20 cellular contexts compared by ENCODE assay signal in genomic region chr4:85728471-85728870, GRCh38.
"Had no signal": no experiment of that assay in that cellular context is flagged by ENCODE, and none has a peak within 500 bp of the region (broad histone marks: within the 10 kb centered on the region; RNA-seq: fewer than 3 reads in every experiment).

No MANE protein-coding gene starts in this region.

- H3K9me3 Mint-ChIP-seq: activated T-helper 17 cell treated with anti-CD3 and anti-CD28 coated beads, Interleukin-2, amount 50 U/mL, for 72 hours; mesothelial cell of epicardium had no signal

- H3K27me3 Mint-ChIP-seq: activated naive CD8-positive, alpha-beta T cell; activated T-helper 17 cell treated with anti-CD3 and anti-CD28 coated beads, Interleukin-2, amount 50 U/mL, for 72 hours had no signal

- DNase-seq: activated CD4-positive, alpha-beta T cell treated with anti-CD3 and anti-CD28 coated beads, Interleukin-2, amount 50 U/mL, for 1 hour; activated CD8-positive, alpha-beta T cell treated with anti-CD3 and anti-CD28 coated beads, Interleukin-2, amount 10 ng/mL, durations not matched to agents 7 days and 5 days; activated naive CD4-positive, alpha-beta T cell; head of caudate nucleus; hypothalamus; natural killer cell; psoas muscle; right cardiac atrium; stimulated activated naive CD4-positive, alpha-beta T cell; upper lobe of left lung had no signal

- H3K9me3 ChIP-seq: breast epithelium, esophagus muscularis mucosa, gastroesophageal sphincter, psoas muscle, upper lobe of left lung had no signal

- H3K4me3 Mint-ChIP-seq: activated CD8-positive, alpha-beta T cell treated with anti-CD3 and anti-CD28 coated beads, Interleukin-2, amount 10 ng/mL, durations not matched to agents 7 days and 5 days; activated naive CD8-positive, alpha-beta T cell; activated T-helper 17 cell treated with anti-CD3 and anti-CD28 coated beads, Interleukin-2, amount 50 U/mL, for 72 hours; mesothelial cell of epicardium; natural killer cell had no signal

- H3K4me1 Mint-ChIP-seq: activated T-helper 17 cell treated with anti-CD3 and anti-CD28 coated beads, Interleukin-2, amount 50 U/mL, for 72 hours; natural killer cell had no signal

- H3K27ac Mint-ChIP-seq: activated CD8-positive, alpha-beta T cell treated with anti-CD3 and anti-CD28 coated beads, Interleukin-2, amount 10 ng/mL, durations not matched to agents 7 days and 5 days; activated naive CD8-positive, alpha-beta T cell; activated T-helper 17 cell treated with anti-CD3 and anti-CD28 coated beads, Interleukin-2, amount 50 U/mL, for 72 hours; mesothelial cell of epicardium; natural killer cell had no signal

- H3K27ac ChIP-seq: breast epithelium, coronary artery, esophagus muscularis mucosa, gastroesophageal sphincter, psoas muscle, upper lobe of left lung had no signal

- ATAC-seq: activated CD4-positive, CD25-positive, alpha-beta regulatory T cell treated with anti-CD3 and anti-CD28 coated beads, Interleukin-2, amount 50 U/mL, for 24 hours; activated CD8-positive, alpha-beta T cell treated with anti-CD3 and anti-CD28 coated beads, Interleukin-2, amount 10 ng/mL, durations not matched to agents 7 days and 5 days; activated T-helper 17 cell treated with anti-CD3 and anti-CD28 coated beads, Interleukin-2, amount 50 U/mL, for 72 hours; gastroesophageal sphincter; natural killer cell; psoas muscle; right cardiac atrium; SK-N-SH treated with all-trans-retinoic acid at 6 μM for 48 hours had no signal

- H3K4me3 ChIP-seq: breast epithelium, coronary artery, esophagus muscularis mucosa, gastroesophageal sphincter, lung, psoas muscle, upper lobe of left lung had no signal

- H3K27me3 ChIP-seq: breast epithelium, esophagus muscularis mucosa, gastroesophageal sphincter, upper lobe of left lung had no signal

- H3K36me3 ChIP-seq: breast epithelium, esophagus muscularis mucosa, gastroesophageal sphincter, upper lobe of left lung had no signal

- H3K36me3 Mint-ChIP-seq: activated naive CD8-positive, alpha-beta T cell; mesothelial cell of epicardium; natural killer cell had no signal
